Comparison of ENCODE assay signal across 21 cellular contexts in genomic region chr11:2537896-2538855, GRCh38.
A peak's percentile ranks its signal among the peaks of the same experiment; 100 is the strongest.
DNase-seq lines count a peak whose midpoint lies in the region; ATAC-seq and TF ChIP-seq lines count a peak whose summit lies in the region.
"Had no signal": no experiment of that assay in that cellular context is flagged by ENCODE, and none has a peak within 500 bp of the region (broad histone marks: within the 10 kb centered on the region; RNA-seq: fewer than 3 reads in every experiment).

No MANE protein-coding gene starts in this region.

- H3K4me2 ChIP-seq in neural progenitor cell, result no peak overlapping the region

- peaks cover 14 to 28% of the 10 kb centered on the region in 2 donors for H3K36me3 Mint-ChIP-seq in CD14-positive monocyte
- no peaks in the 10 kb centered on the region for H3K36me3 Mint-ChIP-seq in neural progenitor cell
- H3K36me3 Mint-ChIP-seq: activated naive CD4-positive, alpha-beta T cell treated with anti-CD3 and anti-CD28 coated beads, Interleukin-2, amount 50 U/mL, for 24 hours; CD8-positive, alpha-beta T cell had no signal

- TF ChIP-seq CTCF in CD14-positive monocyte (IDR thresholded peaks at IDR 0.05) (no peak), neural progenitor cell (IDR thresholded peaks at IDR 0.05) (no peak)

- H3K9me3 ChIP-seq in right cardiac atrium (ENCODE audit: control insufficient read depth, low read length) (no peaks in the 10 kb centered on the region), neural progenitor cell (ENCODE audit: low read depth) (no peaks in the 10 kb centered on the region)
- H3K9me3 ChIP-seq: stomach, upper lobe of left lung had no signal

- intact Hi-C loops in CD14-positive monocyte (cut with micrococcal nuclease) (loop anchor here in 1 of 2 donors (10.0 kb wide), 1 partner anchor 427 kb away; no protein-coding TSS in a partner anchor), right cardiac atrium (cut with DNase I) (loop anchor here in 2 of 4 donors (10.0 kb wide), 2 partner anchors 233 to 343 kb away; partner anchors contain the start of genes C11orf21 (in 1 of the 2) and TSPAN32 (in 1 of the 2))

- H4K20me1 ChIP-seq in neural progenitor cell (ENCODE audit: low read depth), result no peaks in the 10 kb centered on the region

- no peak for ATAC-seq in right cardiac atrium
- no peak for ATAC-seq in GM21717 (IDR thresholded peaks at IDR 0.05; ENCODE audit: unreplicated experiment)
- ATAC-seq: CD8-positive, alpha-beta T cell; T-helper 17 cell had no signal

- H3K27me3 ChIP-seq in H7 (ENCODE audit: control insufficient read depth, insufficient read depth, low read length), result peaks cover 6% of the 10 kb centered on the region
- H3K27me3 ChIP-seq in right cardiac atrium (ENCODE audit: control insufficient read depth, insufficient read depth), result no peaks in the 10 kb centered on the region
- peaks cover 45% of the 10 kb centered on the region for H3K27me3 ChIP-seq in neural progenitor cell
- H3K27me3 ChIP-seq: stomach, upper lobe of left lung had no signal

- H3K9ac ChIP-seq in neural progenitor cell, result no peak overlapping the region
- H3K9ac ChIP-seq: GM23248, parathyroid adenoma had no signal

- H3K79me2 ChIP-seq in neural progenitor cell (ENCODE audit: low read depth), result no peaks in the 10 kb centered on the region
- H3K79me2 ChIP-seq: parathyroid adenoma had no signal

- peaks cover 5 to 13% (median 7%) of the 10 kb centered on the region in 3 donors for H3K27me3 Mint-ChIP-seq in CD14-positive monocyte (ENCODE audit: low read depth in 3 of 3)
- H3K27me3 Mint-ChIP-seq in neural progenitor cell (ENCODE audit: insufficient read depth, low read depth), result peaks cover 2% of the 10 kb centered on the region
- H3K27me3 Mint-ChIP-seq: activated naive CD4-positive, alpha-beta T cell treated with anti-CD3 and anti-CD28 coated beads, Interleukin-2, amount 50 U/mL, for 24 hours; T-helper 17 cell had no signal

- peak; percentile 23 for DNase-seq in CD14-positive monocyte (ENCODE audit: low spot score)
- peak; percentile 62 for DNase-seq in H7
- peak in 2 of 3 donors; percentile 19 to 41 for DNase-seq in right cardiac atrium
- DNase-seq in neural progenitor cell (ENCODE audit: low spot score), result no peak
- DNase-seq in LoVo (ENCODE audit: low spot score), result no peak
- DNase-seq in NCI-H1930 (lab: John Stamatoyannopoulos, UW), result no peak
- no peak for DNase-seq in AG08396 (ENCODE audit: low spot score)
- DNase-seq: activated CD4-positive, alpha-beta T cell treated with anti-CD3 and anti-CD28 coated beads, Interleukin-2, amount 50 U/mL, for 4 hours; CD8-positive, alpha-beta T cell; GDM1; GM23248; NCI-H1048; NCI-H2081; small intestine; stimulated activated CD4-positive, alpha-beta T cell treated with anti-CD3 and anti-CD28 coated beads, Interleukin-4, amount 100 ng/mL, for 24 hours; stomach; upper lobe of left lung had no signal

- peaks cover 11% of the 10 kb centered on the region for H3F3A ChIP-seq in neural progenitor cell (ENCODE audit: low read depth)

- H3K27ac Mint-ChIP-seq in CD14-positive monocyte (no peak overlapping the region), neural progenitor cell (peak overlapping the region; percentile 72)
- H3K27ac Mint-ChIP-seq: activated naive CD4-positive, alpha-beta T cell treated with anti-CD3 and anti-CD28 coated beads, Interleukin-2, amount 50 U/mL, for 24 hours; CD8-positive, alpha-beta T cell; T-helper 17 cell had no signal

- H2AFZ ChIP-seq in neural progenitor cell (replicated peaks), result no peak overlapping the region
- H2AFZ ChIP-seq: GM23248, parathyroid adenoma had no signal

- peaks cover 24% of the 10 kb centered on the region for H3K4me1 Mint-ChIP-seq in CD14-positive monocyte
- H3K4me1 Mint-ChIP-seq in neural progenitor cell, result peaks cover 37% of the 10 kb centered on the region

- 70% methylated on average over 29 of the region's 29 CpGs for WGBS in right cardiac atrium

- H3K4me1 ChIP-seq in right cardiac atrium (ENCODE audit: control insufficient read depth, insufficient read depth, low read length), result peaks cover 3% of the 10 kb centered on the region
- peaks cover 19% of the 10 kb centered on the region for H3K4me1 ChIP-seq in neural progenitor cell
- H3K4me1 ChIP-seq: parathyroid adenoma had no signal

- H3K27ac ChIP-seq in right cardiac atrium (ENCODE audit: low read length), result no peak overlapping the region
- no peak overlapping the region for H3K27ac ChIP-seq in neural progenitor cell
- H3K27ac ChIP-seq: GM23248, parathyroid adenoma, stomach, upper lobe of left lung had no signal

- H3K4me3 Mint-ChIP-seq in CD14-positive monocyte (no peak overlapping the region), neural progenitor cell (no peak overlapping the region)
- H3K4me3 Mint-ChIP-seq: activated naive CD4-positive, alpha-beta T cell treated with anti-CD3 and anti-CD28 coated beads, Interleukin-2, amount 50 U/mL, for 24 hours; CD8-positive, alpha-beta T cell; T-helper 17 cell had no signal

- H3K4me3 ChIP-seq in H7 (ENCODE audit: insufficient read depth, low read depth, low read length), result no peak overlapping the region
- H3K4me3 ChIP-seq in right cardiac atrium (ENCODE audit: low read length), result no peak overlapping the region
- no peak overlapping the region for H3K4me3 ChIP-seq in neural progenitor cell
- H3K4me3 ChIP-seq: GM23248, stomach, upper lobe of left lung had no signal

- H3K36me3 ChIP-seq in H7 (replicated peaks; ENCODE audit: control insufficient read depth, insufficient read depth, low read length), result no peaks in the 10 kb centered on the region
- no peaks in the 10 kb centered on the region for H3K36me3 ChIP-seq in neural progenitor cell
- H3K36me3 ChIP-seq: upper lobe of left lung had no signal

- H3K9me3 Mint-ChIP-seq in CD14-positive monocyte, result peaks cover 0 to 1% (median 0%) of the 10 kb centered on the region in 7 donors
- no peaks in the 10 kb centered on the region for H3K9me3 Mint-ChIP-seq in neural progenitor cell
- H3K9me3 Mint-ChIP-seq: activated naive CD4-positive, alpha-beta T cell treated with anti-CD3 and anti-CD28 coated beads, Interleukin-2, amount 50 U/mL, for 24 hours; CD8-positive, alpha-beta T cell had no signal

Comparison
In these comparisons a context has a peak if more than half of its experiments do, and no peak if none do; other contexts are left out.
1. DNase-seq: peak in CD14-positive monocyte (single experiment), H7 (single experiment) and right cardiac atrium (2 of 3); none in neural progenitor cell (single experiment), LoVo (single experiment), NCI-H1930 (0 of 2) and AG08396 (single experiment).